ENCODE assay signal across 17 cellular contexts in genomic region chr12:7032990-7033389, GRCh38. TPM values are rescaled to one million over a fixed set of nuclear protein-coding genes. Genes with fewer than 3 reads are reported as not detected.
DNase-seq lines count a peak whose midpoint lies in the region; ATAC-seq and TF ChIP-seq lines count a peak whose summit lies in the region.
"Had no signal": no experiment of that assay in that cellular context is flagged by ENCODE, and none has a peak within 500 bp of the region (broad histone marks: within the 10 kb centered on the region; RNA-seq: fewer than 3 reads in every experiment).

No MANE protein-coding gene starts in this region.

- peaks cover 15% of the 10 kb centered on the region for H3K27me3 Mint-ChIP-seq in T-helper 17 cell

- no peak for TF ChIP-seq POLR2A in erythroblast (IDR thresholded peaks at IDR 0.05; ENCODE audit: low read length)

- H3K4me1 Mint-ChIP-seq in T-helper 17 cell = peaks cover 4% of the 10 kb centered on the region
- H3K4me1 Mint-ChIP-seq: B cell; CD4-positive, CD25-positive, alpha-beta regulatory T cell had no signal

- H3K27ac Mint-ChIP-seq in T-helper 17 cell = peak overlapping the region; percentile 24
- H3K27ac Mint-ChIP-seq: B cell; CD8-positive, alpha-beta T cell had no signal

- no peaks in the 10 kb centered on the region for H3K9me3 ChIP-seq in T-helper 17 cell (ENCODE audit: control insufficient read depth, low read length, poor library complexity, severe bottlenecking)
- H3K9me3 ChIP-seq: BLaER1 had no signal

- H3K4me3 Mint-ChIP-seq in T-helper 17 cell = no peak overlapping the region
- H3K4me3 Mint-ChIP-seq: B cell; CD4-positive, CD25-positive, alpha-beta regulatory T cell; CD8-positive, alpha-beta T cell had no signal

- ATAC-seq in T-helper 17 cell (no peak), GM19324 (IDR thresholded peaks at IDR 0.05; ENCODE audit: low FRiP score, unreplicated experiment) (no peak), GM19455 (IDR thresholded peaks at IDR 0.05; ENCODE audit: unreplicated experiment) (no peak)
- ATAC-seq: CD8-positive, alpha-beta T cell had no signal

- peaks cover 2% of the 10 kb centered on the region for H3K36me3 Mint-ChIP-seq in T-helper 17 cell (ENCODE audit: low read depth)
- H3K36me3 Mint-ChIP-seq: CD4-positive, CD25-positive, alpha-beta regulatory T cell; CD8-positive, alpha-beta T cell had no signal

- peak; percentile 29 for DNase-seq in DMS53 (lab: John Stamatoyannopoulos, UW)
- DNase-seq in DMS53 treated with DMSO at 0.1 percent for 48 hours (lab: John Stamatoyannopoulos, UW; ENCODE audit: unreplicated experiment) = no peak
- DNase-seq in T-helper 17 cell = no peak
- peak; percentile 53 to 70 for DNase-seq in erythroblast (lab: John Stamatoyannopoulos, UW)
- DNase-seq: Caco-2; CD4-positive, CD25-positive, alpha-beta regulatory T cell; CD8-positive, alpha-beta T cell; DMS153; DMS79 treated with DMSO at 0.1 percent for 48 hours; GF-D8; GM23248; H7; HCEC 1CT had no signal

RNA-seq across cellular contexts. Expression of gene LPCAT3, which starts 14.7 kb away (rescaled TPM):
- total RNA-seq in T-helper 17 cell = 10 to 100 TPM; 34.3 to 45.2 TPM

RNA-seq across cellular contexts. Expression of gene C1S, which starts 27.5 kb away (rescaled TPM):
- total RNA-seq in T-helper 17 cell = 1 to 10 TPM; 2.9 to 3.0 TPM

RNA-seq across cellular contexts. Expression of gene C1R, which starts 59.3 kb away (rescaled TPM):
- total RNA-seq in T-helper 17 cell = 1 to 10 TPM; 3.4 to 7.2 TPM

Comparison
In these comparisons a context has a peak if more than half of its experiments do, and no peak if none do; other contexts are left out.
1. DNase-seq: peak in DMS53 (single experiment) and erythroblast (2 of 2); none in DMS53 treated with DMSO at 0.1 percent for 48 hours (single experiment) and T-helper 17 cell (0 of 3).